ENCODE assay signal across 16 cellular contexts in genomic region chr10:124669824-124670654, GRCh38.
DNase-seq lines count a peak whose midpoint lies in the region; ATAC-seq lines count a peak whose summit lies in the region.
"Had no signal": no experiment of that assay in that cellular context is flagged by ENCODE, and none has a peak within 500 bp of the region (broad histone marks: within the 10 kb centered on the region; RNA-seq: fewer than 3 reads in every experiment).

No MANE protein-coding gene starts in this region.

- no peak overlapping the region for H2BK120ac ChIP-seq in mesendoderm (ENCODE audit: low read depth, low read length)

- no peak overlapping the region for H2AK5ac ChIP-seq in mesendoderm (ENCODE audit: low read length)

- H3K27ac ChIP-seq in caudate nucleus (ENCODE audit: low read depth, low read length), result peak overlapping the region; percentile 96
- H3K27ac ChIP-seq in mesendoderm (ENCODE audit: low read depth, low read length), result no peak overlapping the region
- H3K27ac ChIP-seq in temporal lobe (ENCODE audit: low read depth, low read length), result peak overlapping the region; percentile 94
- H3K27ac ChIP-seq: WERI-Rb-1 had no signal

- peaks cover 2% of the 10 kb centered on the region for H3K36me3 Mint-ChIP-seq in activated naive CD4-positive, alpha-beta T cell treated with anti-CD3 and anti-CD28 coated beads, Interleukin-2, amount 50 U/mL, for 24 hours

- peak overlapping the region; percentile 89 for H3K27ac Mint-ChIP-seq in activated naive CD4-positive, alpha-beta T cell treated with anti-CD3 and anti-CD28 coated beads, Interleukin-2, amount 50 U/mL, for 24 hours

- no peak overlapping the region for H3K9ac ChIP-seq in mesendoderm (ENCODE audit: low read length)
- H3K9ac ChIP-seq: neural progenitor cell had no signal

- no peak overlapping the region for H4K8ac ChIP-seq in mesendoderm (ENCODE audit: low read depth, low read length)

- H3K4me3 Mint-ChIP-seq in activated naive CD4-positive, alpha-beta T cell treated with anti-CD3 and anti-CD28 coated beads, Interleukin-2, amount 50 U/mL, for 24 hours, result peak overlapping the region; percentile 49
- H3K4me3 Mint-ChIP-seq: neural progenitor cell had no signal

- ATAC-seq in GM19463 (IDR thresholded peaks at IDR 0.05; ENCODE audit: unreplicated experiment) (no peak), HG03571 (IDR thresholded peaks at IDR 0.05; ENCODE audit: unreplicated experiment) (no peak)
- ATAC-seq: K562 had no signal

- H3K27me3 Mint-ChIP-seq in activated naive CD4-positive, alpha-beta T cell treated with anti-CD3 and anti-CD28 coated beads, Interleukin-2, amount 50 U/mL, for 24 hours, result no peaks in the 10 kb centered on the region

- peaks cover 77% of the 10 kb centered on the region for H3K4me1 Mint-ChIP-seq in activated naive CD4-positive, alpha-beta T cell treated with anti-CD3 and anti-CD28 coated beads, Interleukin-2, amount 50 U/mL, for 24 hours

- DNase-seq in activated naive CD4-positive, alpha-beta T cell (lab: John Stamatoyannopoulos, UW), result no peak
- DNase-seq in caudate nucleus (lab: John Stamatoyannopoulos, UW) (no peak), mesendoderm (no peak), NCI-H1105 (lab: John Stamatoyannopoulos, UW) (no peak)
- DNase-seq: GOT3, NCI-H1436 treated with DMSO at 0.1 percent for 48 hours, NCI-H446, sigmoid colon, WERI-Rb-1 had no signal

- H2BK15ac ChIP-seq in mesendoderm (replicated peaks; ENCODE audit: low read depth), result no peak overlapping the region

- H2BK5ac ChIP-seq in mesendoderm (ENCODE audit: low read length), result no peak overlapping the region

- no peak overlapping the region for H3K4me3 ChIP-seq in mesendoderm (ENCODE audit: low read length)
- H3K4me3 ChIP-seq: coronary artery, K562, neural progenitor cell, sigmoid colon had no signal

- H3K27me3 ChIP-seq in mesendoderm (ENCODE audit: insufficient read depth, low read length, poor library complexity), result no peaks in the 10 kb centered on the region
- H3K27me3 ChIP-seq: neural progenitor cell, sigmoid colon had no signal

- H3K4me1 ChIP-seq in mesendoderm (ENCODE audit: control insufficient read depth, low read depth, low read length), result peaks cover 4% of the 10 kb centered on the region

- no peak overlapping the region for H4K5ac ChIP-seq in mesendoderm (ENCODE audit: low read length)

- H3K18ac ChIP-seq in mesendoderm (ENCODE audit: low read length), result no peak overlapping the region

- no CpG with 5 or more reads among the region's 23 CpGs for WGBS in mesendoderm (ENCODE audit: extremely low coverage, insufficient coverage, low lambda C conversion rate)

- no peak overlapping the region for H3K4me2 ChIP-seq in mesendoderm (ENCODE audit: low read length)

- H3K79me2 ChIP-seq in mesendoderm (ENCODE audit: control insufficient read depth, insufficient read depth, low read length), result no peaks in the 10 kb centered on the region

- H3K36me3 ChIP-seq in mesendoderm (ENCODE audit: control insufficient read depth, insufficient read depth, low read length), result no peaks in the 10 kb centered on the region
- H3K36me3 ChIP-seq: neural progenitor cell, WERI-Rb-1 had no signal

- no peak overlapping the region for H3K4ac ChIP-seq in mesendoderm (ENCODE audit: low read depth, low read length)

- H3K9me3 Mint-ChIP-seq in activated naive CD4-positive, alpha-beta T cell treated with anti-CD3 and anti-CD28 coated beads, Interleukin-2, amount 50 U/mL, for 24 hours, result no peaks in the 10 kb centered on the region
- H3K9me3 Mint-ChIP-seq: neural progenitor cell had no signal

- H3K23ac ChIP-seq in mesendoderm (ENCODE audit: low read length), result peak overlapping the region; percentile 30

- H3K79me1 ChIP-seq in mesendoderm (ENCODE audit: low read length), result peaks cover 15% of the 10 kb centered on the region

- no peak overlapping the region for H3K56ac ChIP-seq in mesendoderm (ENCODE audit: low read length)
